In the genomic region with DNA sequence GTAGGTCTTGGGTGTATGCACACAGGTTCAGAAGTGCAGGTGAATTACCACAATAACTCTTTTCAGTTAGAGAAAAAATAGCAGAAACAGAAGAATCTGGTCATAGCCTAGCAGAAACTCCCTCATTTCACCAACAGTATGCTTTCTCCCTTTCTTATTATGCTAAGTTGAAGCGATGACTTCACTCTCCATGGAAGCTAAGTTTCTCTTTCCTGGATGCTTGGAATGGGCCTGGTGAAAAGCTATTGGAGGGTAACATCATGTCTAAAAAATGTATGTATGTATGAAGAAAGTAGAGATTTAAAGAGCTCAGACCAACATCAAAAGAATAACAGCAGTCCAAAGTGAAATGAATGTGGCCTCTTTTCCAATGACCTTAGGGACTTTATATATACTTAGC, we compare ENCODE assay signal across 20 cellular contexts.
"Had no signal": no experiment of that assay in that cellular context is flagged by ENCODE, and none has a peak within 500 bp of the region (broad histone marks: within the 10 kb centered on the region; RNA-seq: fewer than 3 reads in every experiment).

No MANE protein-coding gene starts in this region.

- H3K9me3 ChIP-seq: thyroid gland, uterus had no signal

- DNase-seq: activated CD4-positive, alpha-beta memory T cell treated with anti-CD3 and anti-CD28 coated beads, Interleukin-2, amount 10 ng/mL, durations not matched to agents 7 days and 5 days; activated CD4-positive, alpha-beta T cell treated with anti-CD3 and anti-CD28 coated beads for 4 hours; activated CD8-positive, alpha-beta memory T cell treated with anti-CD3 and anti-CD28 coated beads, Interleukin-2, amount 10 ng/mL, durations not matched to agents 7 days and 5 days; activated naive CD4-positive, alpha-beta T cell; activated naive CD8-positive, alpha-beta T cell treated with anti-CD3 and anti-CD28 coated beads, Interleukin-2, amount 10 ng/mL, durations not matched to agents 7 days and 5 days; anterior cingulate cortex; islet precursor cell; stimulated activated CD4-positive, alpha-beta T cell treated with anti-CD3 and anti-CD28 coated beads, Interleukin-12 subunit alpha, Interleukin-12 subunit beta, amount 100 ng/mL, for 4 hours; stimulated activated CD4-positive, alpha-beta T cell treated with anti-CD3 and anti-CD28 coated beads, Interleukin-1b, Interleukin-23, amount 100 ng/mL, for 48 hours; stimulated activated CD8-positive, alpha-beta memory T cell treated with anti-CD3 and anti-CD28 coated beads, Interleukin-4, amount 100 ng/mL, for 48 hours; stimulated activated naive CD4-positive, alpha-beta T cell treated with Interleukin-2 at 50 U/mL for 16 hours; thyroid gland; uterus had no signal

- H3K9me3 Mint-ChIP-seq: activated CD4-positive, alpha-beta memory T cell treated with anti-CD3 and anti-CD28 coated beads, Interleukin-2, amount 10 ng/mL, durations not matched to agents 7 days and 5 days; activated naive CD8-positive, alpha-beta T cell treated with anti-CD3 and anti-CD28 coated beads, Interleukin-2, amount 10 ng/mL, durations not matched to agents 7 days and 5 days; T-helper 2 cell treated with Interferon-gamma antibody and Interleukin-4, amounts not matched to agents 5 μg/mL and 100 μg/mL, for 36 hours; WTC11 had no signal

- H3K27ac Mint-ChIP-seq: activated CD4-positive, alpha-beta memory T cell treated with anti-CD3 and anti-CD28 coated beads, Interleukin-2, amount 10 ng/mL, durations not matched to agents 7 days and 5 days; activated CD8-positive, alpha-beta memory T cell treated with anti-CD3 and anti-CD28 coated beads, Interleukin-2, amount 10 ng/mL, durations not matched to agents 7 days and 5 days; activated naive CD8-positive, alpha-beta T cell treated with anti-CD3 and anti-CD28 coated beads, Interleukin-2, amount 10 ng/mL, durations not matched to agents 7 days and 5 days; progenitor cell of endocrine pancreas; T-helper 2 cell treated with Interferon-gamma antibody and Interleukin-4, amounts not matched to agents 5 μg/mL and 100 μg/mL, for 36 hours; WTC11 had no signal

- H3K4me3 ChIP-seq: hepatocyte, lung, thyroid gland, uterus had no signal

- H3K4me1 Mint-ChIP-seq: activated CD4-positive, alpha-beta memory T cell treated with anti-CD3 and anti-CD28 coated beads, Interleukin-2, amount 10 ng/mL, durations not matched to agents 7 days and 5 days; activated CD8-positive, alpha-beta memory T cell treated with anti-CD3 and anti-CD28 coated beads, Interleukin-2, amount 10 ng/mL, durations not matched to agents 7 days and 5 days had no signal

- H3K36me3 Mint-ChIP-seq: activated CD8-positive, alpha-beta memory T cell treated with anti-CD3 and anti-CD28 coated beads, Interleukin-2, amount 10 ng/mL, durations not matched to agents 7 days and 5 days; activated naive CD8-positive, alpha-beta T cell treated with anti-CD3 and anti-CD28 coated beads, Interleukin-2, amount 10 ng/mL, durations not matched to agents 7 days and 5 days; WTC11 had no signal

- H3K4me2 ChIP-seq: hepatocyte had no signal

- H3K4me3 Mint-ChIP-seq: activated CD4-positive, alpha-beta memory T cell treated with anti-CD3 and anti-CD28 coated beads, Interleukin-2, amount 10 ng/mL, durations not matched to agents 7 days and 5 days; activated CD8-positive, alpha-beta memory T cell treated with anti-CD3 and anti-CD28 coated beads, Interleukin-2, amount 10 ng/mL, durations not matched to agents 7 days and 5 days; activated naive CD8-positive, alpha-beta T cell treated with anti-CD3 and anti-CD28 coated beads, Interleukin-2, amount 10 ng/mL, durations not matched to agents 7 days and 5 days; T-helper 2 cell treated with Interferon-gamma antibody and Interleukin-4, amounts not matched to agents 5 μg/mL and 100 μg/mL, for 36 hours; WTC11 had no signal

- H3K36me3 ChIP-seq: thyroid gland, uterus had no signal

- H3K27ac ChIP-seq: epithelial cell of prostate, foreskin keratinocyte, hepatocyte, thyroid gland, uterus had no signal

- H3K27me3 ChIP-seq: foreskin keratinocyte, hepatocyte, thyroid gland, uterus had no signal

- H3K27me3 Mint-ChIP-seq: activated CD4-positive, alpha-beta memory T cell treated with anti-CD3 and anti-CD28 coated beads, Interleukin-2, amount 10 ng/mL, durations not matched to agents 7 days and 5 days; activated CD8-positive, alpha-beta memory T cell treated with anti-CD3 and anti-CD28 coated beads, Interleukin-2, amount 10 ng/mL, durations not matched to agents 7 days and 5 days; progenitor cell of endocrine pancreas had no signal

- H3K4me1 ChIP-seq: uterus had no signal

- H2AFZ ChIP-seq: hepatocyte had no signal
